Comparison of ENCODE assay signal across 2 cellular contexts in the genomic region with DNA sequence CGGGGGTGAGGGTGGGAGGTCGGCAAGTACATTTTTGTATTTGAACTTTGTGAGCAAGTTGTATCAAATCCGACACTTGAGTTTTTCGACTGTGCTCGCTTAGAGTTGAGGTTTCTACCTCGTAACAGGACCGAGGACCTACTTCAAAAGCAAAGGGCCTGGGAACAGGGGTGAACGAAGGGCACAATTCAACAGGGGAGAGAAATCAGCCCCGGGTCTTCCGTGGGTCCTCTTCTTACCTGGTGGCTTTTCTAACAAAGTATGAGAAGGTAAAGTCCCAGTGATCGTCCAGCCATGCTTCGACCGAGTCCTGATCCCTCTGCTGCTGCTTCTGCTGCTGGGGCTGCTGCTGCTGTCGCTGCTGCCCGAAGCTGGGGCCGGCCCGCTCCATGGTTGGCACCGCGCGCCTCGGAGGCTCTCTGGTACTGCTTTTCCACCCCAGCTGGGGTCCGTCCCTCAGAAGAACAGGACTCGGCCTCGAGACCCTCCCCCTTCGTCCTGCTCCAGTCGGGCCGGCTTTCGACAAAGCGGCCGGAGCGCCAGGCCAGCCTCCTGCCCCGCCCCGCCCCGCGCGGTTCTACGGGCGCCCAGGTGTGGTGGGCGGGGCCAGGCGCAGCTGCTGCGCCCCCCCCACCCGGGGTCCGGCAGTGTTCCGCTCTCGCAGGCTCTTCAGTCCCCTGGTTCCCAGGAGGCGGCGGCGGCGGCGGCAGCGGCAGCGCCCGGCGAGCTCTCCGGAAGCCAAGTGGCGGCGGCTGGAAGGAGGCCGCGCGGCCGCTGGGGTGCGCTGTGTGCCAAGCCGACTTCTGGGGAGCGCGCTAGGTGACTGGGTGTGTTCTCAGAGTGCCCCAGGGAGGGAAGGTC.
A peak's percentile ranks its signal among the peaks of the same experiment; 100 is the strongest.
TF ChIP-seq lines count a peak whose summit lies in the region.

PDE5A (minus strand) TSS at position 524 of the 861 bp plus-strand sequence; CDS start at position 391, 133 bp downstream.

TF ChIP-seq in HCT116, 20 proteins besides CTCF, POLR2A, EP300 and RAD21:
- TF ChIP-seq, protein P1, sequence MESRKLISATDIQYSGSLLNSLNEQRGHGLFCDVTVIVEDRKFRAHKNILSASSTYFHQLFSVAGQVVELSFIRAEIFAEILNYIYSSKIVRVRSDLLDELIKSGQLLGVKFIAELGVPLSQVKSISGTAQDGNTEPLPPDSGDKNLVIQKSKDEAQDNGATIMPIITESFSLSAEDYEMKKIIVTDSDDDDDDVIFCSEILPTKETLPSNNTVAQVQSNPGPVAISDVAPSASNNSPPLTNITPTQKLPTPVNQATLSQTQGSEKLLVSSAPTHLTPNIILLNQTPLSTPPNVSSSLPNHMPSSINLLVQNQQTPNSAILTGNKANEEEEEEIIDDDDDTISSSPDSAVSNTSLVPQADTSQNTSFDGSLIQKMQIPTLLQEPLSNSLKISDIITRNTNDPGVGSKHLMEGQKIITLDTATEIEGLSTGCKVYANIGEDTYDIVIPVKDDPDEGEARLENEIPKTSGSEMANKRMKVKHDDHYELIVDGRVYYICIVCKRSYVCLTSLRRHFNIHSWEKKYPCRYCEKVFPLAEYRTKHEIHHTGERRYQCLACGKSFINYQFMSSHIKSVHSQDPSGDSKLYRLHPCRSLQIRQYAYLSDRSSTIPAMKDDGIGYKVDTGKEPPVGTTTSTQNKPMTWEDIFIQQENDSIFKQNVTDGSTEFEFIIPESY (IDR thresholded peaks at IDR 0.05; ENCODE audit: extremely low read depth, insufficient replicate concordance, low read length): no peak
- TF ChIP-seq ZFX (IDR thresholded peaks at IDR 0.05) (0 out of 2 replicates have a peak, but pooled peaks have one; percentile 29), REST (IDR thresholded peaks at IDR 0.05; ENCODE audit: low read depth) (no peak), ELF1 (IDR thresholded peaks at IDR 0.05; ENCODE audit: borderline replicate concordance, low read depth) (no peak), CBX3 (IDR thresholded peaks at IDR 0.05; ENCODE audit: low read depth) (peak; percentile 80), EGR1 (IDR thresholded peaks at IDR 0.05; ENCODE audit: low read depth) (no peak), YY1 (IDR thresholded peaks at IDR 0.05; ENCODE audit: extremely low read depth, insufficient replicate concordance, low read depth, low read length) (peak; percentile 31), TCF7L2 (IDR thresholded peaks at IDR 0.05; ENCODE audit: borderline replicate concordance, extremely low read depth, insufficient read depth, insufficient read length) (no peak), SP1 (IDR thresholded peaks at IDR 0.05; ENCODE audit: low read depth) (peak; percentile 45; the same call in 1 of the 2 replicates), FOSL1 (IDR thresholded peaks at IDR 0.05; ENCODE audit: low read depth) (no peak), EZH2phosphoT487 (IDR thresholded peaks at IDR 0.05; ENCODE audit: borderline replicate concordance) (no peak), POLR2AphosphoS5 (IDR thresholded peaks at IDR 0.05; ENCODE audit: low read depth, low read length) (peak; percentile 30; the same call in 1 of the 2 replicates), CEBPB (IDR thresholded peaks at IDR 0.05; ENCODE audit: low read depth) (no peak)
TF ChIP-seq in HCT116: peak in this region for 5.

TF ChIP-seq in SK-N-SH treated with all-trans-retinoic acid at 6 μM for 48 hours, 23 proteins besides CTCF, POLR2A, EP300 and RAD21 (continued from another document):
- TF ChIP-seq, protein P2, sequence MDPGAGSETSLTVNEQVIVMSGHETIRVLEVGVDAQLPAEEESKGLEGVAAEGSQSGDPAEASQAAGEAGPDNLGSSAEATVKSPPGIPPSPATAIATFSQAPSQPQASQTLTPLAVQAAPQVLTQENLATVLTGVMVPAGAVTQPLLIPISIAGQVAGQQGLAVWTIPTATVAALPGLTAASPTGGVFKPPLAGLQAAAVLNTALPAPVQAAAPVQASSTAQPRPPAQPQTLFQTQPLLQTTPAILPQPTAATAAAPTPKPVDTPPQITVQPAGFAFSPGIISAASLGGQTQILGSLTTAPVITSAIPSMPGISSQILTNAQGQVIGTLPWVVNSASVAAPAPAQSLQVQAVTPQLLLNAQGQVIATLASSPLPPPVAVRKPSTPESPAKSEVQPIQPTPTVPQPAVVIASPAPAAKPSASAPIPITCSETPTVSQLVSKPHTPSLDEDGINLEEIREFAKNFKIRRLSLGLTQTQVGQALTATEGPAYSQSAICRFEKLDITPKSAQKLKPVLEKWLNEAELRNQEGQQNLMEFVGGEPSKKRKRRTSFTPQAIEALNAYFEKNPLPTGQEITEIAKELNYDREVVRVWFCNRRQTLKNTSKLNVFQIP (CRISPR knock-in tag; IDR thresholded peaks at IDR 0.05; ENCODE audit: borderline replicate concordance, low read depth): no peak
- TF ChIP-seq ZFP3 (CRISPR knock-in tag; IDR thresholded peaks at IDR 0.05) (0 out of 2 replicates have a peak, but pooled peaks have one; percentile 9), TSHZ2 (CRISPR knock-in tag; IDR thresholded peaks at IDR 0.05) (no peak)
